ENCODE assay signal across 8 cellular contexts in the genomic region with DNA sequence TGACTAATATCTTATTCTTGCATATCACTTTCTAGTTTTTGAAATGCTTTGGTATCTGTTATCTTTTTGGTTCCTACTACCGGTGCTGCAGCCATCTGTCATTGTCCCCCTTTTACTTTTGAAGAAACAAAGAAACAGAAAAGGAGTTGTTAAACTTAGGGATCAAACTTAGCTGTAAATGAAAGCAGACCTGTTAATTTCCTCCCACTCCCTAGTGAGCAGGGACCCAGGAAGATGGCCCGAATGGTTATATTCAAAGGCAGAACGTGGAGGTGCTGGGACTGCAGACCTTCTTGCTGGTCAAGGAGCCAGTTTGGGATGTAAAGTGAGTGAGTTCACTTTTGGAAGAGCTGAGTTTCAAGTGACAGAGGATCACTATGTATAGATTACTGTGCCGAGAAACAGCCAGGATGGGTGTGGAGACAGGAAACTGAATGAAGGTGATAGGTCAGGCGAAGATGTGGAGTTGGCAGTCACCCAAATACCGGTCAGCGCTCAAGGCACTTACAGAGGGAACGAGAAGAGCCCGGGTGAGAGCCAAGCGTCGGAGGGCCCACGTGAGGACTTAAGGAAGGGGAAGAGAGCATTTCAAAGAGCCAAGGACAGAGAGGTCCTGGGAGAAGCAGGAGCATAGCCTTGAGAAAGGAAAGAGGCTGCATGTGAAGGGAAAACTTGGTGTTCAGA. TPM values are rescaled to one million over a fixed set of nuclear protein-coding genes. Genes with fewer than 3 reads are reported as not detected.
DNase-seq lines count a peak whose midpoint lies in the region; ATAC-seq and TF ChIP-seq lines count a peak whose summit lies in the region.

No MANE protein-coding gene starts in this region.

- WGBS in heart right ventricle, 2 donors, result 5 to 8% methylated on average over 12 of the region's 12 CpGs
- WGBS in aorta, 2 donors, result 44 to 46% methylated on average over 12 of the region's 12 CpGs

- H3K9me3 ChIP-seq in CD8-positive, alpha-beta T cell (ENCODE audit: low read length), result no peaks in the 10 kb centered on the region
- no peaks in the 10 kb centered on the region for H3K9me3 ChIP-seq in heart right ventricle
- no peaks in the 10 kb centered on the region for H3K9me3 ChIP-seq in left lung
- peaks cover 1% of the 10 kb centered on the region for H3K9me3 ChIP-seq in aorta (ENCODE audit: control insufficient read depth, low read length)

- no peak for TF ChIP-seq CTCF in CD8-positive, alpha-beta T cell (IDR thresholded peaks at IDR 0.05)
- TF ChIP-seq CTCF in heart right ventricle (IDR thresholded peaks at IDR 0.05), result no peak
- no peak for TF ChIP-seq CTCF in left lung (IDR thresholded peaks at IDR 0.05)

- H3K36me3 ChIP-seq in CD8-positive, alpha-beta T cell (ENCODE audit: insufficient read depth, low read length), result no peaks in the 10 kb centered on the region
- H3K36me3 ChIP-seq in heart right ventricle (no peaks in the 10 kb centered on the region), left lung (no peaks in the 10 kb centered on the region), aorta (ENCODE audit: control insufficient read depth in 1 of 2, insufficient read depth in 2 of 2, low read length in 1 of 2) (no peaks in the 10 kb centered on the region)

- intact Hi-C loops in CD8-positive, alpha-beta T cell (cut with DNase I, micrococcal nuclease), result no loop called here
- intact Hi-C loops in heart right ventricle (cut with DNase I) (no loop called here), left lung (cut with DNase I) (no loop called here), aorta (cut with DNase I) (no loop called here)

- CTCF ChIA-PET in CD8-positive, alpha-beta T cell (lab: Charles Lee), result no interaction called here

- no peak overlapping the region for H3K27ac Mint-ChIP-seq in CD8-positive, alpha-beta T cell

- H3K9me3 Mint-ChIP-seq in CD8-positive, alpha-beta T cell, result no peaks in the 10 kb centered on the region

- no peak for DNase-seq in CD8-positive, alpha-beta T cell
- DNase-seq in NAMALWA (ENCODE audit: low spot score) (peak; percentile 17), heart right ventricle (peak; percentile 40 to 44), left lung (no peak), HuH-7.5 (ENCODE audit: low spot score) (no peak), aorta (no peak)

- peak overlapping the region; percentile 40 for H3K4me3 Mint-ChIP-seq in CD8-positive, alpha-beta T cell

- no peaks in the 10 kb centered on the region for H3K27me3 ChIP-seq in CD8-positive, alpha-beta T cell (ENCODE audit: insufficient read depth, low read length)
- no peaks in the 10 kb centered on the region for H3K27me3 ChIP-seq in heart right ventricle
- H3K27me3 ChIP-seq in left lung, result no peaks in the 10 kb centered on the region
- H3K27me3 ChIP-seq in aorta (ENCODE audit: control insufficient read depth in 1 of 2, insufficient read depth in 2 of 2, low read length in 1 of 2), result no peaks in the 10 kb centered on the region

- POLR2A ChIA-PET in CD8-positive, alpha-beta T cell (lab: Charles Lee), result no interaction called here

- ATAC-seq in CD8-positive, alpha-beta T cell, result no peak
- ATAC-seq in GM19328 (IDR thresholded peaks at IDR 0.05; ENCODE audit: unreplicated experiment), result peak; percentile 35
- ATAC-seq in heart right ventricle, result peak in 6 of 8 donors; percentile 40 to 88 (median 82)
- no peak for ATAC-seq in GM21447 (IDR thresholded peaks at IDR 0.05; ENCODE audit: unreplicated experiment)
- no peak for ATAC-seq in left lung
- no peak for ATAC-seq in aorta (ENCODE audit: low FRiP score)

- H3K27ac ChIP-seq in CD8-positive, alpha-beta T cell (ENCODE audit: low read depth, low read length), result no peak overlapping the region
- peak overlapping the region in 1 of 10 donors; percentile 30 for H3K27ac ChIP-seq in heart right ventricle
- H3K27ac ChIP-seq in left lung, result no peak overlapping the region
- no peak overlapping the region for H3K27ac ChIP-seq in aorta (ENCODE audit: low read depth in 1 of 2, low read length in 2 of 2)

- peaks cover 2% of the 10 kb centered on the region for H3K36me3 Mint-ChIP-seq in CD8-positive, alpha-beta T cell

- H3K4me1 ChIP-seq in CD8-positive, alpha-beta T cell (ENCODE audit: insufficient read depth, low read length), result peaks cover 5% of the 10 kb centered on the region
- H3K4me1 ChIP-seq in heart right ventricle (peaks cover 0 to 32% (median 13%) of the 10 kb centered on the region in 9 donors), left lung (peaks cover 0 to 4% of the 10 kb centered on the region in 2 donors), aorta (ENCODE audit: control insufficient read depth in 1 of 2, insufficient read depth in 2 of 2, low read length in 2 of 2) (no peaks in the 10 kb centered on the region)

- no peaks in the 10 kb centered on the region for H3K27me3 Mint-ChIP-seq in CD8-positive, alpha-beta T cell (ENCODE audit: low read depth)

- H3K4me1 Mint-ChIP-seq in CD8-positive, alpha-beta T cell (ENCODE audit: low read depth), result peaks cover 21% of the 10 kb centered on the region

- H3K4me3 ChIP-seq in CD8-positive, alpha-beta T cell (ENCODE audit: low read depth, low read length), result no peak overlapping the region
- peak overlapping the region in 1 of 10 donors; percentile 6 for H3K4me3 ChIP-seq in heart right ventricle
- H3K4me3 ChIP-seq in left lung, result no peak overlapping the region
- no peak overlapping the region for H3K4me3 ChIP-seq in aorta (ENCODE audit: low read length in 2 of 2)

RNA-seq across cellular contexts. Expression of a gene that starts 20.1 kb away (rescaled TPM):
- 10 to 100 TPM in 1 of 2 experiments, 1 to 10 TPM in 1; 9.5 to 12.1 TPM for total RNA-seq in CD8-positive, alpha-beta T cell
- total RNA-seq in heart right ventricle (10 to 100 TPM in 1 of 10 donors, 1 to 10 TPM in 9; 2.4 to 11.4 (median 6.3) TPM), left lung (1 to 10 TPM; 3.0 to 3.6 TPM), aorta (1 to 10 TPM; 1.2 to 3.1 TPM)
- polyA plus RNA-seq in heart right ventricle (1 to 10 TPM; 1.2 to 1.4 TPM), aorta (1 to 10 TPM in 1 of 2 donors, under 1 TPM in 1; 0.10 to 1.8 TPM)

Comparison
In these comparisons a context has a peak if more than half of its experiments do, and no peak if none do; other contexts are left out.
1. ATAC-seq: peak in GM19328 (single experiment) and heart right ventricle (6 of 8); none in CD8-positive, alpha-beta T cell (single experiment), GM21447 (single experiment), left lung (single experiment) and aorta (single experiment).
2. DNase-seq: peak in NAMALWA (single experiment) and heart right ventricle (2 of 2); none in CD8-positive, alpha-beta T cell (0 of 7), left lung (0 of 2), HuH-7.5 (single experiment) and aorta (0 of 2).